ENCODE assay signal across 22 cellular contexts in the genomic region with DNA sequence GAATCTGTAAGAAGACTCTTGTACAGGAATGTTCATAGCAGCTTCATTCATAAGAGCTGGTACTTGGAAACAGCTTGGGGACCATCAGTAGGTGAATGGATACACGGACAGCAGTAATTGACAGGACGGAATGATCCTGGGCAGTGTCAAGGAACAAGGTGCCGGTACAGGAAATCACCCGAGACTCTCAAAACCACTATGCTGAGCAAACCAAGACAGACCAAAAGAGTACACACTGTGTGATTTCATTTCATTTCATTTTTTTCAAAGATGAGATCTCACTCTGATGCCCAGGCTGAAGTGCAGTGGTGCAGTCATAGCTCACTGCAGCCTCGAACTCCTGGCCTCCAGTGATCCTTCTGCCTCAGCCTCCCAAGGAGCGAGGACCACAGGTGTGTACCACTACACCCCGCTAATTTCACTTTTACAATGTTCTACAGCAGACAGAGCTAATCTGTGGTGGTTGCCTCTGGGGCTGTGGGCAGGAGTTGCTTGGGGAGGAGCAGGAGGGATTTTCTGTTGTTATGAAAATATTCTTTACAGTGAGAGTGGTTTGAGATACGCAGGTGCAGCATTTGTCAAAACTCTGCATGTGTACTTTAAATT.
"Had no signal": no experiment of that assay in that cellular context is flagged by ENCODE, and none has a peak within 500 bp of the region (broad histone marks: within the 10 kb centered on the region; RNA-seq: fewer than 3 reads in every experiment).

No MANE protein-coding gene starts in this region.

- H3K27ac ChIP-seq: esophagus squamous epithelium, hepatocyte, left ventricle myocardium inferior, lower lobe of right lung, neural progenitor cell, pancreas, tibial artery, uterus had no signal

- H3K9me3 ChIP-seq: esophagus squamous epithelium, left ventricle myocardium inferior, lower lobe of right lung, pancreas, tibial artery, upper lobe of left lung, uterus had no signal

- ATAC-seq: left cardiac atrium; lower lobe of right lung; natural killer cell treated with Interleukin-12 subunit alpha and Interleukin-12 subunit beta and Interleukin-15 and Interleukin-18, amount 100 ng/mL, for 72 hours; pancreas; right cardiac atrium had no signal

- H3K4me1 ChIP-seq: neural progenitor cell, pancreas had no signal

- H3K4me3 Mint-ChIP-seq: natural killer cell treated with Interleukin-12 subunit alpha and Interleukin-12 subunit beta and Interleukin-15 and Interleukin-18, amount 100 ng/mL, for 72 hours; neural progenitor cell had no signal

- H3K36me3 Mint-ChIP-seq: natural killer cell treated with Interleukin-12 subunit alpha and Interleukin-12 subunit beta and Interleukin-15 and Interleukin-18, amount 100 ng/mL, for 72 hours; neural progenitor cell had no signal

- H2AFZ ChIP-seq: hepatocyte, neural progenitor cell had no signal

- H3K27ac Mint-ChIP-seq: natural killer cell treated with Interleukin-12 subunit alpha and Interleukin-12 subunit beta and Interleukin-15 and Interleukin-18, amount 100 ng/mL, for 72 hours; neural progenitor cell had no signal

- H3K4me2 ChIP-seq: hepatocyte, neural progenitor cell had no signal

- FAIRE-seq: kidney, pancreas, small intestine had no signal

- H3K36me3 ChIP-seq: esophagus squamous epithelium, lower lobe of right lung, neural progenitor cell, pancreas, tibial artery, upper lobe of left lung, uterus had no signal

- H3K9me3 Mint-ChIP-seq: natural killer cell treated with Interleukin-12 subunit alpha and Interleukin-12 subunit beta and Interleukin-15 and Interleukin-18, amount 100 ng/mL, for 72 hours; neural progenitor cell had no signal

- DNase-seq: dermis blood vessel endothelial cell; esophagus squamous epithelium; foreskin fibroblast; head of caudate nucleus; kidney; left cardiac atrium; left ventricle myocardium inferior; lower lobe of right lung; mesenchymal stem cell; midbrain; occipital lobe; pancreas; small intestine; stimulated activated CD4-positive, alpha-beta T cell treated with anti-CD3 and anti-CD28 coated beads, Interleukin-12 subunit alpha, Interleukin-12 subunit beta, amount 100 ng/mL, for 4 hours; stimulated activated naive CD4-positive, alpha-beta T cell treated with Interleukin-2 at 50 U/mL for 16 hours; tibial artery; upper lobe of left lung; uterus had no signal

- H3K4me3 ChIP-seq: esophagus squamous epithelium, hepatocyte, left ventricle myocardium inferior, lower lobe of right lung, neural progenitor cell, pancreas, tibial artery, upper lobe of left lung, uterus had no signal

- H3K79me2 ChIP-seq: hepatocyte had no signal

- H3K9ac ChIP-seq: neural progenitor cell had no signal

- H3K27me3 ChIP-seq: esophagus squamous epithelium, hepatocyte, neural progenitor cell, pancreas, tibial artery, upper lobe of left lung, uterus had no signal
